ENCODE assay signal across 8 cellular contexts in genomic region chr6:28355743-28356665, GRCh38. TPM values are rescaled to one million over a fixed set of nuclear protein-coding genes. Genes with fewer than 3 reads are reported as not detected.
DNase-seq lines count a peak whose midpoint lies in the region; ATAC-seq and TF ChIP-seq lines count a peak whose summit lies in the region.

No MANE protein-coding gene starts in this region.

- peak; percentile 84 to 96 (median 91) for TF ChIP-seq CTCF in transverse colon (IDR thresholded peaks at IDR 0.05)

- H3K9ac ChIP-seq in SK-N-MC (ENCODE audit: insufficient read length) (peak overlapping the region; percentile 65), neuronal stem cell (ENCODE audit: low read depth, low read length, poor library complexity) (peak overlapping the region; percentile 74)

- H3K9me3 ChIP-seq in SK-N-MC (ENCODE audit: low read depth, low read length) (no peaks in the 10 kb centered on the region), neuronal stem cell (replicated peaks in 1 of 2; ENCODE audit: control insufficient read depth in 2 of 2, insufficient read depth in 1 of 2, low read depth in 1 of 2, low read length in 2 of 2) (peaks cover 4 to 20% of the 10 kb centered on the region in 2 donors), transverse colon (no peaks in the 10 kb centered on the region)

- no peak overlapping the region for H3K23ac ChIP-seq in neuronal stem cell (ENCODE audit: low read depth, low read length, poor library complexity)

- H2BK5ac ChIP-seq in neuronal stem cell (ENCODE audit: low read length) = no peak overlapping the region

- H3K4ac ChIP-seq in neuronal stem cell (ENCODE audit: low read length) = no peak overlapping the region

- peaks cover 24% of the 10 kb centered on the region for H3K4me1 Mint-ChIP-seq in activated naive CD8-positive, alpha-beta T cell (ENCODE audit: low read depth)

- H3K4me1 ChIP-seq in neuronal stem cell (ENCODE audit: control insufficient read depth in 2 of 2, insufficient read depth in 1 of 2, low read depth in 1 of 2, low read length in 2 of 2) (peaks cover 0 to 1% of the 10 kb centered on the region in 2 donors), transverse colon (peaks cover 16 to 25% (median 23%) of the 10 kb centered on the region in 4 donors)

- no peaks in the 10 kb centered on the region for H3K27me3 Mint-ChIP-seq in activated naive CD8-positive, alpha-beta T cell

- peak; percentile 46 for TF ChIP-seq POLR2A in transverse colon (IDR thresholded peaks at IDR 0.05)

- H2AFZ ChIP-seq in neuronal stem cell (ENCODE audit: low read length) = peak overlapping the region; percentile 63

- no peaks in the 10 kb centered on the region for H3K36me3 Mint-ChIP-seq in activated naive CD8-positive, alpha-beta T cell

- H3K27me3 ChIP-seq in neuronal stem cell (ENCODE audit: control insufficient read depth in 3 of 3, insufficient read depth in 3 of 3, low read depth in 1 of 3, low read length in 3 of 3) (no peaks in the 10 kb centered on the region), transverse colon (no peaks in the 10 kb centered on the region)

- H2BK12ac ChIP-seq in neuronal stem cell (ENCODE audit: low read length) = no peak overlapping the region

- peak overlapping the region; percentile 89 for H3K4me3 Mint-ChIP-seq in activated naive CD8-positive, alpha-beta T cell

- intact Hi-C loops in transverse colon (cut with DNase I; ENCODE audit: low total_unique reads) = loop anchor here (5.0 to 10.0 kb wide), 2 partner anchors 89 to 221 kb away; partner anchors contain the start of gene ZSCAN26

- no peak overlapping the region for H2BK15ac ChIP-seq in neuronal stem cell (ENCODE audit: low read length)

- no peak overlapping the region for H4K8ac ChIP-seq in neuronal stem cell (ENCODE audit: low read depth, low read length)

- peak overlapping the region; percentile 46 for H3K27ac Mint-ChIP-seq in activated naive CD8-positive, alpha-beta T cell

- H2AK5ac ChIP-seq in neuronal stem cell (ENCODE audit: low read depth, low read length) = no peak overlapping the region

- H3K9me3 Mint-ChIP-seq in activated naive CD8-positive, alpha-beta T cell (ENCODE audit: low read depth) = no peaks in the 10 kb centered on the region

- H4K91ac ChIP-seq in neuronal stem cell (ENCODE audit: low read depth, low read length, poor library complexity) = no peak overlapping the region

- TF ChIP-seq EP300 in transverse colon (IDR thresholded peaks at IDR 0.05; ENCODE audit: low read depth) = no peak

- H3K79me1 ChIP-seq in neuronal stem cell (ENCODE audit: low read depth, low read length) = peaks cover 4% of the 10 kb centered on the region

- peak; percentile 57 for ATAC-seq in GM21786 (IDR thresholded peaks at IDR 0.05; ENCODE audit: unreplicated experiment)

- no CpG with 5 or more reads among the region's 19 CpGs for WGBS in neuronal stem cell (ENCODE audit: extremely low coverage in 2 of 2, insufficient read length in 2 of 2, insufficient replicate concordance in 1 of 2), 2 donors
- WGBS in transverse colon (ENCODE audit: low coverage in 1 of 2), 2 donors = 2% methylated on average over 19 of the region's 19 CpGs; no CpG with 5 or more reads in 1 of the 2 donors

- H3K36me3 ChIP-seq in SK-N-MC (ENCODE audit: insufficient read depth, low read length) (no peaks in the 10 kb centered on the region), neuronal stem cell (replicated peaks in 1 of 2; ENCODE audit: control insufficient read depth in 2 of 2, insufficient read depth in 2 of 2, low read length in 2 of 2) (peaks cover 1 to 42% of the 10 kb centered on the region in 2 donors), transverse colon (no peaks in the 10 kb centered on the region)

- no peak overlapping the region for H2BK120ac ChIP-seq in neuronal stem cell (ENCODE audit: low read depth, low read length)

- H3K4me2 ChIP-seq in neuronal stem cell (ENCODE audit: insufficient read depth, low read length, poor library complexity, severe bottlenecking) = peak overlapping the region; percentile 40

- peak overlapping the region; percentile 36 for H3K18ac ChIP-seq in neuronal stem cell (ENCODE audit: low read length)

- H3K4me3 ChIP-seq in SK-N-MC (peak overlapping the region; percentile 79), neuronal stem cell (ENCODE audit: low read length in 2 of 2) (peak overlapping the region in 1 of 2 donors; percentile 30), transverse colon (peak overlapping the region; percentile 41 to 75 (median 56))

- H3K14ac ChIP-seq in neuronal stem cell (ENCODE audit: low read length) = no peak overlapping the region

- peak; percentile 92 for DNase-seq in DMS 273 (lab: John Stamatoyannopoulos, UW; ENCODE audit: unreplicated experiment)
- DNase-seq in NAMALWA (ENCODE audit: low spot score) = peak; percentile 81
- DNase-seq in SK-N-MC (ENCODE audit: low read depth, low spot score) = peak; percentile 85
- DNase-seq in globus pallidus (ENCODE audit: low spot score) = peak; percentile 84
- peak; percentile 64 for DNase-seq in neuronal stem cell (ENCODE audit: low spot score)
- DNase-seq in transverse colon = peak; percentile 81

- in situ Hi-C loops in transverse colon (cut with MboI; ENCODE audit: low pct_ligation_motif_present in 1 of 4, low pct_unique_long_range_greater_than_20kb in 1 of 4, low sequenced_read_pairs in 3 of 4) = loop anchor here (10.0 to 25.0 kb wide), 5 partner anchors 94 to 1169 kb away; partner anchors contain the start of genes NKAPL (in 1 of the 4), OR2B2 (in 1 of the 4), ZKSCAN4 (in 1 of the 4) and ZKSCAN8 (in 1 of the 4)

- no peak overlapping the region for H3K27ac ChIP-seq in SK-N-MC
- no peak overlapping the region for H3K27ac ChIP-seq in neuronal stem cell (replicated peaks; ENCODE audit: low read length)
- peak overlapping the region; percentile 86 to 94 (median 90) for H3K27ac ChIP-seq in transverse colon

RNA-seq across cellular contexts. Expression of gene ZKSCAN3, which starts 6.3 kb away (rescaled TPM):
- 5.4 TPM for polyA plus RNA-seq in neuronal stem cell (2013, experiment 1 of 2)
- 5.4 TPM for polyA plus RNA-seq in neuronal stem cell (2013, experiment 2 of 2)
- total RNA-seq in transverse colon = 1 to 10 TPM; 1.4 to 5.2 (median 4.3) TPM

RNA-seq across cellular contexts. Expression of gene ZSCAN31, which starts 20.1 kb away (rescaled TPM):
- 2.7 TPM for polyA plus RNA-seq in neuronal stem cell (2013, experiment 1 of 2)
- 2.2 TPM for polyA plus RNA-seq in neuronal stem cell (2013, experiment 2 of 2)
- 10 to 100 TPM in 3 of 4 donors, 1 to 10 TPM in 1; 9.0 to 28.3 (median 17.0) TPM for total RNA-seq in transverse colon

RNA-seq across cellular contexts. Expression of gene ZSCAN12, which starts 43.5 kb away (rescaled TPM):
- 5.6 TPM for polyA plus RNA-seq in neuronal stem cell (2013, experiment 1 of 2)
- polyA plus RNA-seq in neuronal stem cell (2013, experiment 2 of 2) = 5.8 TPM
- 1 to 10 TPM; 1.2 to 6.2 (median 3.5) TPM for total RNA-seq in transverse colon

Comparison
In these comparisons a context has a peak if more than half of its experiments do, and no peak if none do; other contexts are left out.
1. H3K27ac ChIP-seq: peak in transverse colon (4 of 4); none in SK-N-MC (single experiment) and neuronal stem cell (single experiment).
2. Peak in every context shown above with its lines, with median percentiles within 50 percentile points of each other: DNase-seq.